8 cellular contexts compared by ENCODE assay signal in genomic region chr10:79445708-79446450, GRCh38. TPM values are rescaled to one million over a fixed set of nuclear protein-coding genes. Genes with fewer than 3 reads are reported as not detected.
DNase-seq lines count a peak whose midpoint lies in the region; ATAC-seq lines count a peak whose summit lies in the region.

No MANE protein-coding gene starts in this region.

- no peaks in the 10 kb centered on the region for H3K9me3 ChIP-seq in CD8-positive, alpha-beta memory T cell (ENCODE audit: low read length)
- H3K9me3 ChIP-seq in endocrine pancreas (ENCODE audit: control insufficient read depth, low read length) = no peaks in the 10 kb centered on the region
- no peaks in the 10 kb centered on the region for H3K9me3 ChIP-seq in mesenchymal stem cell (ENCODE audit: control insufficient read depth, low read length)

- no peaks in the 10 kb centered on the region for H3K27me3 ChIP-seq in CD8-positive, alpha-beta memory T cell (ENCODE audit: insufficient read depth, low read length, poor library complexity, severe bottlenecking)
- no peaks in the 10 kb centered on the region for H3K27me3 ChIP-seq in endocrine pancreas (ENCODE audit: control insufficient read depth, insufficient read depth, low read length)
- no peaks in the 10 kb centered on the region for H3K27me3 ChIP-seq in mesenchymal stem cell (ENCODE audit: control insufficient read depth in 1 of 2, insufficient read depth in 1 of 2, low read length in 2 of 2)

- POLR2A ChIA-PET in CD8-positive, alpha-beta memory T cell (lab: Charles Lee) = no interaction called here

- H3K23ac ChIP-seq in mesenchymal stem cell (ENCODE audit: low read length in 2 of 2) = no peak overlapping the region

- ATAC-seq in GM21367 (IDR thresholded peaks at IDR 0.05; ENCODE audit: unreplicated experiment) = peak; percentile 96

- H4K8ac ChIP-seq in mesenchymal stem cell (ENCODE audit: low read length) = no peak overlapping the region

- H3K4me1 ChIP-seq in CD8-positive, alpha-beta memory T cell (ENCODE audit: insufficient read depth, low read length) = peaks cover 20% of the 10 kb centered on the region
- H3K4me1 ChIP-seq in endocrine pancreas (ENCODE audit: control insufficient read depth, insufficient read depth, low read length) (no peaks in the 10 kb centered on the region), mesenchymal stem cell (ENCODE audit: control insufficient read depth, insufficient read depth, low read depth, low read length) (peaks cover 33% of the 10 kb centered on the region)

- no peak overlapping the region for H2BK5ac ChIP-seq in mesenchymal stem cell (ENCODE audit: low read depth, low read length, poor library complexity, severe bottlenecking)

- H3K14ac ChIP-seq in mesenchymal stem cell (ENCODE audit: low read length in 2 of 2) = no peak overlapping the region

- no peak overlapping the region for H2AFZ ChIP-seq in mesenchymal stem cell (ENCODE audit: low read depth, low read length)

- peaks cover 13% of the 10 kb centered on the region for H3K79me1 ChIP-seq in mesenchymal stem cell (replicated peaks; ENCODE audit: low read length, poor library complexity, severe bottlenecking)

- H3K4me3 Mint-ChIP-seq in CD8-positive, alpha-beta memory T cell = peak overlapping the region; percentile 74 to 98 (median 87)

- peak; percentile 92 to 98 (median 95) for DNase-seq in CD8-positive, alpha-beta memory T cell
- peak; percentile 88 for DNase-seq in HT-29 (ENCODE audit: low spot score)
- peak; percentile 97 for DNase-seq in NOMO-1 treated with DMSO at 0.1 percent for 48 hours (lab: John Stamatoyannopoulos, UW; ENCODE audit: unreplicated experiment)
- peak; percentile 83 for DNase-seq in activated CD8-positive, alpha-beta memory T cell treated with anti-CD3 and anti-CD28 coated beads, Interleukin-2, amount 50 U/mL, for 1 hour (ENCODE audit: extremely low read depth)
- DNase-seq in mesenchymal stem cell = peak; percentile 99
- peak; percentile 90 for DNase-seq in stimulated activated CD8-positive, alpha-beta memory T cell treated with anti-CD3 and anti-CD28 coated beads, Interleukin-12 subunit alpha, Interleukin-12 subunit beta, amount 100 ng/mL, for 1 hour (ENCODE audit: low read depth)

- CTCF ChIA-PET in CD8-positive, alpha-beta memory T cell (lab: Charles Lee) = interaction anchor here (0.9 to 1.8 kb wide), 3 partner anchors 9 to 42 kb away, joined by 3 to 9 read pairs (median 3); no protein-coding TSS in a partner anchor

- no peak overlapping the region for H3K4ac ChIP-seq in mesenchymal stem cell (ENCODE audit: low read depth in 1 of 2, low read length in 2 of 2)

- peaks cover 0 to 3% (median 0%) of the 10 kb centered on the region in 3 donors for H3K36me3 Mint-ChIP-seq in CD8-positive, alpha-beta memory T cell

- peak overlapping the region; percentile 67 for H3K27ac ChIP-seq in CD8-positive, alpha-beta memory T cell (ENCODE audit: low read depth, low read length)
- H3K27ac ChIP-seq in mesenchymal stem cell (ENCODE audit: low read length, poor library complexity, severe bottlenecking) = peak overlapping the region; percentile 42

- no peak overlapping the region for H2AK5ac ChIP-seq in mesenchymal stem cell (ENCODE audit: low read length, severe bottlenecking)

- peak overlapping the region; percentile 23 to 73 for H3K18ac ChIP-seq in mesenchymal stem cell (ENCODE audit: low read depth in 1 of 2, low read length in 2 of 2)

- peak overlapping the region; percentile 64 for H3K4me2 ChIP-seq in mesenchymal stem cell (ENCODE audit: low read length, poor library complexity, severe bottlenecking)

- H2BK120ac ChIP-seq in mesenchymal stem cell (ENCODE audit: low read depth, low read length) = peak overlapping the region; percentile 39

- H3K9me3 Mint-ChIP-seq in CD8-positive, alpha-beta memory T cell = no peaks in the 10 kb centered on the region

- H3K36me3 ChIP-seq in CD8-positive, alpha-beta memory T cell (ENCODE audit: insufficient read depth, low read length) = no peaks in the 10 kb centered on the region
- H3K36me3 ChIP-seq in endocrine pancreas (ENCODE audit: control insufficient read depth, insufficient read depth, low read length) (no peaks in the 10 kb centered on the region), mesenchymal stem cell (ENCODE audit: control insufficient read depth in 1 of 2, insufficient read depth in 2 of 2, low read depth in 1 of 2, low read length in 2 of 2) (peaks cover 11 to 13% of the 10 kb centered on the region in 2 experiments)

- peak overlapping the region in 1 of 2 experiments; percentile 14 for H2BK12ac ChIP-seq in mesenchymal stem cell (ENCODE audit: low read length in 2 of 2)

- peaks cover 23 to 28% (median 24%) of the 10 kb centered on the region in 3 donors for H3K4me1 Mint-ChIP-seq in CD8-positive, alpha-beta memory T cell

- WGBS in mesenchymal stem cell = 2% methylated on average over 41 of the region's 48 CpGs

- peak overlapping the region; percentile 78 for H3K4me3 ChIP-seq in CD8-positive, alpha-beta memory T cell (ENCODE audit: low read length)
- H3K4me3 ChIP-seq in endocrine pancreas (ENCODE audit: control insufficient read depth, insufficient read depth, low read length) = peak overlapping the region; percentile 79
- H3K4me3 ChIP-seq in mesenchymal stem cell (ENCODE audit: insufficient read depth in 1 of 2, low read depth in 1 of 2, low read length in 2 of 2) = peak overlapping the region; percentile 9 to 82

- H4K91ac ChIP-seq in mesenchymal stem cell (ENCODE audit: low read length) = peak overlapping the region; percentile 28

- H3K27me3 Mint-ChIP-seq in CD8-positive, alpha-beta memory T cell = peaks cover 0 to 4% of the 10 kb centered on the region in 2 donors

- peak overlapping the region; percentile 7 to 93 (median 84) for H3K27ac Mint-ChIP-seq in CD8-positive, alpha-beta memory T cell

- peak overlapping the region; percentile 15 for H2BK15ac ChIP-seq in mesenchymal stem cell (ENCODE audit: low read depth, poor library complexity, severe bottlenecking)

- H3K9ac ChIP-seq in endocrine pancreas (ENCODE audit: control insufficient read depth, insufficient read depth, low read length) = no peak overlapping the region
- H3K9ac ChIP-seq in mesenchymal stem cell (ENCODE audit: low read length) = peak overlapping the region; percentile 91

RNA-seq across cellular contexts. Expression of gene ZCCHC24, which starts 0.5 kb away (rescaled TPM):
- under 1 TPM; 0.83 to 1.00 TPM for total RNA-seq in CD8-positive, alpha-beta memory T cell
- polyA plus RNA-seq in CD8-positive, alpha-beta memory T cell = 1.4 TPM
- 0.10 TPM in 1 of 2 replicates, not detected in the other for total RNA-seq in HT-29 (2014; rRNA removed; shearing (Covaris generic))
- 47.4 TPM for polyA plus RNA-seq in mesenchymal stem cell (2013, experiment 1 of 2)
- polyA plus RNA-seq in mesenchymal stem cell (2013, experiment 2 of 2) = 49.0 TPM

Comparison
In these comparisons a context has a peak if more than half of its experiments do, and no peak if none do; other contexts are left out.
1. Peak in every context shown above with its lines: DNase-seq, ATAC-seq, H3K4me3 ChIP-seq and H3K27ac ChIP-seq.